ENCODE assay signal across 26 cellular contexts in genomic region chr6:14190596-14191224, GRCh38.
"Had no signal": no experiment of that assay in that cellular context is flagged by ENCODE, and none has a peak within 500 bp of the region (broad histone marks: within the 10 kb centered on the region; RNA-seq: fewer than 3 reads in every experiment).

No MANE protein-coding gene starts in this region.

- H3K4me1 ChIP-seq: lower lobe of right lung, psoas muscle, sigmoid colon, spleen, testis, thyroid gland, upper lobe of left lung, vagina had no signal

- ATAC-seq: lower lobe of right lung; naive thymus-derived CD8-positive, alpha-beta T cell; psoas muscle; stimulated activated effector memory CD8-positive, alpha-beta T cell treated with anti-CD3 and anti-CD28 coated beads, Interleukin-12 subunit alpha, Interleukin-12 subunit beta, amount 100 ng/mL, for 72 hours had no signal

- H3K36me3 ChIP-seq: heart left ventricle, lower lobe of right lung, pancreas, sigmoid colon, spleen, thyroid gland, transverse colon, upper lobe of left lung, vagina had no signal

- H3K4me1 Mint-ChIP-seq: immature natural killer cell; naive thymus-derived CD8-positive, alpha-beta T cell; neural crest cell; stimulated activated effector memory CD8-positive, alpha-beta T cell treated with anti-CD3 and anti-CD28 coated beads, Interleukin-12 subunit alpha, Interleukin-12 subunit beta, amount 100 ng/mL, for 72 hours had no signal

- H3K4me3 ChIP-seq: heart left ventricle, lower lobe of right lung, pancreas, psoas muscle, sigmoid colon, spleen, testis, thyroid gland, transverse colon, upper lobe of left lung, vagina had no signal

- H3K27me3 Mint-ChIP-seq: stimulated activated naive CD8-positive, alpha-beta T cell treated with anti-CD3 and anti-CD28 coated beads, Interleukin-15, Interleukin-2, amounts not matched to agents 100 ng/mL and 50 ng/mL, for 24 hours had no signal

- H3K9me3 Mint-ChIP-seq: immature natural killer cell; naive thymus-derived CD8-positive, alpha-beta T cell; nephron; neural crest cell; stimulated activated effector memory CD8-positive, alpha-beta T cell treated with anti-CD3 and anti-CD28 coated beads, Interleukin-12 subunit alpha, Interleukin-12 subunit beta, amount 100 ng/mL, for 72 hours; stimulated activated naive CD8-positive, alpha-beta T cell treated with anti-CD3 and anti-CD28 coated beads, Interleukin-15, Interleukin-2, amounts not matched to agents 100 ng/mL and 50 ng/mL, for 24 hours had no signal

- H3K4me3 Mint-ChIP-seq: immature natural killer cell; naive thymus-derived CD8-positive, alpha-beta T cell; nephron; neural crest cell; stimulated activated effector memory CD8-positive, alpha-beta T cell treated with anti-CD3 and anti-CD28 coated beads, Interleukin-12 subunit alpha, Interleukin-12 subunit beta, amount 100 ng/mL, for 72 hours; stimulated activated naive CD8-positive, alpha-beta T cell treated with anti-CD3 and anti-CD28 coated beads, Interleukin-15, Interleukin-2, amounts not matched to agents 100 ng/mL and 50 ng/mL, for 24 hours had no signal

- H3K27ac ChIP-seq: lower lobe of right lung, pancreas, psoas muscle, sigmoid colon, spleen, testis, thyroid gland, transverse colon, upper lobe of left lung, vagina had no signal

- H3K27me3 ChIP-seq: heart left ventricle, sigmoid colon, spleen, testis, thyroid gland, transverse colon, upper lobe of left lung, vagina had no signal

- H3K36me3 Mint-ChIP-seq: immature natural killer cell; naive thymus-derived CD8-positive, alpha-beta T cell; stimulated activated effector memory CD8-positive, alpha-beta T cell treated with anti-CD3 and anti-CD28 coated beads, Interleukin-12 subunit alpha, Interleukin-12 subunit beta, amount 100 ng/mL, for 72 hours had no signal

- H3K27ac Mint-ChIP-seq: immature natural killer cell; naive thymus-derived CD8-positive, alpha-beta T cell; stimulated activated effector memory CD8-positive, alpha-beta T cell treated with anti-CD3 and anti-CD28 coated beads, Interleukin-12 subunit alpha, Interleukin-12 subunit beta, amount 100 ng/mL, for 72 hours; stimulated activated naive CD8-positive, alpha-beta T cell treated with anti-CD3 and anti-CD28 coated beads, Interleukin-15, Interleukin-2, amounts not matched to agents 100 ng/mL and 50 ng/mL, for 24 hours had no signal

- DNase-seq: heart left ventricle; hypothalamus; immature natural killer cell; kidney; lower lobe of right lung; mammary epithelial cell; mesenchymal stem cell; naive thymus-derived CD8-positive, alpha-beta T cell; nucleus accumbens; pancreas; posterior cingulate gyrus; psoas muscle; sigmoid colon; small intestine; spleen; stimulated activated CD4-positive, alpha-beta T cell treated with anti-CD3 and anti-CD28 coated beads, Interleukin-4, amount 100 ng/mL, for 24 hours; stimulated activated naive CD4-positive, alpha-beta T cell; testis; thyroid gland; transverse colon; upper lobe of left lung had no signal

- H3K9me3 ChIP-seq: lower lobe of right lung, pancreas, psoas muscle, sigmoid colon, spleen, testis, thyroid gland, transverse colon, upper lobe of left lung, vagina had no signal
